ENCODE assay signal across 8 cellular contexts in the genomic region with DNA sequence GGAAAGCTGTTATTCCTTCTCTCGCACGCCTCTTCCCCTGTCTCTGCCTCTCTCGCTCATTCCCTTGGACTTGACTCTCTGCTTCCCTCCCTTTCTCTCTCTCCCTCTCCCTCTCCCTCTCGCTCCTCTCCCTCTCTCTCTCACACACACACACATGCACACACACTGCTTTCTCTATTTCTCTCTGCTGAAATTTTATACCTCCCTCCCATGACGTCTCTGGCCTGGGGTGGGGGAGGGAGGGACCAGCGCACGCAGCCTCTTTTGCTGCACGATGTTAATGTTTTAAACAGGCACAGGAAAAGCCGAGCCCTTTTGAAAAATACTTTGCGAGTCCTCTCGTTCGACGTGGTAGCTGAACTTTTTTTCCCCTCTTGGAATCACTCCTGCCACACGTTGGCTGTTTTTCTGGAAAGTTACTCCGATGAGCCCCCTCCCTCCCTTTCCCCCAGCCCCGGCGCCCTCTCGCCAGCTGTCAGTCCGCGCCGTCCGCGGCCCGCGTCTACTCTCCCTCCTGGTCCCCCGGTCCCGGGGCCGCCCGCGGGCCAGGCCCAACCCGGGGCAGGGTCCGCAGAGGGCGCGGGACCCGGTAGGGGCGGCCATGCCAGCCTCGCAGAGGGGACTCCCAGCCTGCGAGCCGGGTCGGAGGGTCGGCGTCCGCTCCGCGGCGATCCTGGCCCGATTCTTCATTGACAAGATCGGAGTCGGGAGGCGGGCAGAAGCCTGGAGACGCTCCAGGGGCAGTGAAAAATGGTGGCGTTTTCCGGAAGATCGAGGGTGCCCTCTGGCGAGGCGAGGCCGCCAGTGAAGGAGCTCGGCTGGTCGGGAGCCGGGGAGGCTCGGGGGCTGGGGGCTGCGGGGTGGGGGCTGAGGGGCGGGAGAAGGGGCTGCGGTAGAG. TPM values are rescaled to one million over a fixed set of nuclear protein-coding genes. Genes with fewer than 3 reads are reported as not detected.
A peak's percentile ranks its signal among the peaks of the same experiment; 100 is the strongest.
DNase-seq lines count a peak whose midpoint lies in the region; ATAC-seq and TF ChIP-seq lines count a peak whose summit lies in the region.

A gene (minus strand): TSS at position 170 of the 898 bp plus-strand sequence. CDS start 1,102 bp downstream, outside the sequence.

- peak within 1 kb of the TSS; percentile 98 for H3K4me2 ChIP-seq in OCI-LY7 (ENCODE audit: low read length)

- ATAC-seq in GM19372 (IDR thresholded peaks at IDR 0.05; ENCODE audit: low read depth, unreplicated experiment): peak; percentile 50

- no TSS peak for BruUV-seq in OCI-LY7 (replicated peaks; lab: Mats Ljungman, UMichigan)

- intact Hi-C loops in OCI-LY7 (cut with micrococcal nuclease; ENCODE audit: unreplicated experiment): loop anchor here (1.0 kb wide), 2 partner anchors 76 to 273 kb away; no protein-coding TSS in a partner anchor

- CTCF ChIA-PET in OCI-LY7 (lab: Charles Lee; ENCODE audit: unreplicated experiment): interaction anchor here (0.8 to 1.3 kb wide), 3 partner anchors 75 to 273 kb away, joined by 3 to 9 read pairs (median 3); no protein-coding TSS in a partner anchor

- H4K20me1 ChIP-seq in OCI-LY7 (ENCODE audit: insufficient read depth, low read length): no peaks in the 10 kb centered on the region

- peak; percentile 48; the same call in 1 of the 2 replicates for TF ChIP-seq EP300 in Ishikawa (IDR thresholded peaks at IDR 0.05; ENCODE audit: borderline replicate concordance)

- H3K4me3 ChIP-seq in OCI-LY7 (ENCODE audit: low read depth, low read length, poor library complexity, severe bottlenecking): peak within 1 kb of the TSS; percentile 76
- peak within 1 kb of the TSS; percentile 80 for H3K4me3 ChIP-seq in epithelial cell of proximal tubule (ENCODE audit: low read depth, low read length)

- DNase-seq in AG20443 (ENCODE audit: low spot score) (peak; percentile 84), OCI-LY7 (ENCODE audit: low spot score) (peak; percentile 78), epithelial cell of proximal tubule (ENCODE audit: low read depth) (peak; percentile 50), mucosa of gallbladder (ENCODE audit: low spot score) (peak; percentile 82)
- DNase-seq in activated T-cell treated with anti-CD3 and anti-CD28 coated beads, Interleukin-2, amount 50 U/mL, for 1 hour: peak; percentile 86
- peak; percentile 54 to 61 for DNase-seq in stimulated activated CD8-positive, alpha-beta memory T cell treated with anti-CD3 and anti-CD28 coated beads, Interleukin-2, amount 100 ng/mL, for 1 hour (ENCODE audit: low read depth in 2 of 2)

- peak within 1 kb of the TSS; percentile 96 for H2AFZ ChIP-seq in OCI-LY7 (ENCODE audit: low read length)

- no peak within 1 kb of the TSS for H3K27ac ChIP-seq in OCI-LY7 (ENCODE audit: low read depth, low read length, poor library complexity, severe bottlenecking)

- H3K9me3 ChIP-seq in OCI-LY7 (ENCODE audit: low read length): no peaks in the 10 kb centered on the region

- peaks cover 46% of the 10 kb centered on the region for H3K4me1 ChIP-seq in OCI-LY7 (ENCODE audit: insufficient read depth, low read length, poor library complexity, severe bottlenecking)

- H3K36me3 ChIP-seq in OCI-LY7 (ENCODE audit: insufficient read depth, low read length): no peaks in the 10 kb centered on the region

- TF ChIP-seq CTCF in OCI-LY7 (conservative IDR thresholded peaks at IDR 0.05; ENCODE audit: low read length) (peak; percentile 70), epithelial cell of proximal tubule (conservative IDR thresholded peaks at IDR 0.05; ENCODE audit: low read depth, low read length) (peak; percentile 56)

- peak; percentile 81 for TF ChIP-seq RAD21 in Ishikawa (IDR thresholded peaks at IDR 0.05; ENCODE audit: low read depth)

- no peaks in the 10 kb centered on the region for H3K9me2 ChIP-seq in OCI-LY7 (ENCODE audit: insufficient read depth, low read length)

- H3K79me2 ChIP-seq in OCI-LY7 (ENCODE audit: insufficient read depth, low read depth, low read length): no peaks in the 10 kb centered on the region

- POLR2A ChIA-PET in OCI-LY7 (lab: Charles Lee): interaction anchor here (0.5 to 1.3 kb wide), 8 partner anchors 73 to 1205 kb away, joined by 3 to 5 read pairs (median 3); no protein-coding TSS in a partner anchor

TF ChIP-seq in Ishikawa, 13 proteins besides CTCF, POLR2A, EP300 and RAD21:
- peak; percentile 59; the same call in 1 of the 2 replicates for TF ChIP-seq CREB1 (IDR thresholded peaks at IDR 0.05; ENCODE audit: low read depth)
- TF ChIP-seq TCF12 (IDR thresholded peaks at IDR 0.05; ENCODE audit: low read depth): peak; percentile 63
- peak; percentile 88; the same call in 1 of the 2 replicates for TF ChIP-seq ZBTB7A (IDR thresholded peaks at IDR 0.05; ENCODE audit: low read depth)
- TF ChIP-seq TEAD4 (IDR thresholded peaks at IDR 0.05): no peak
- no peak for TF ChIP-seq FOXM1 (IDR thresholded peaks at IDR 0.05; ENCODE audit: borderline replicate concordance, low read depth)
- TF ChIP-seq, protein P1, sequence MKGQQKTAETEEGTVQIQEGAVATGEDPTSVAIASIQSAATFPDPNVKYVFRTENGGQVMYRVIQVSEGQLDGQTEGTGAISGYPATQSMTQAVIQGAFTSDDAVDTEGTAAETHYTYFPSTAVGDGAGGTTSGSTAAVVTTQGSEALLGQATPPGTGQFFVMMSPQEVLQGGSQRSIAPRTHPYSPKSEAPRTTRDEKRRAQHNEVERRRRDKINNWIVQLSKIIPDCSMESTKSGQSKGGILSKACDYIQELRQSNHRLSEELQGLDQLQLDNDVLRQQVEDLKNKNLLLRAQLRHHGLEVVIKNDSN (IDR thresholded peaks at IDR 0.05): no peak
- no peak for TF ChIP-seq CEBPB (IDR thresholded peaks at IDR 0.05)
- TF ChIP-seq, protein P2, sequence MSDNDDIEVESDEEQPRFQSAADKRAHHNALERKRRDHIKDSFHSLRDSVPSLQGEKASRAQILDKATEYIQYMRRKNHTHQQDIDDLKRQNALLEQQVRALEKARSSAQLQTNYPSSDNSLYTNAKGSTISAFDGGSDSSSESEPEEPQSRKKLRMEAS (IDR thresholded peaks at IDR 0.05): peak; percentile 66
- TF ChIP-seq TAF1 (IDR thresholded peaks at IDR 0.05; ENCODE audit: low read depth): no peak
- peak; percentile 1; the same call in 1 of the 2 replicates for TF ChIP-seq NFIC (IDR thresholded peaks at IDR 0.05)
- TF ChIP-seq, protein P3, sequence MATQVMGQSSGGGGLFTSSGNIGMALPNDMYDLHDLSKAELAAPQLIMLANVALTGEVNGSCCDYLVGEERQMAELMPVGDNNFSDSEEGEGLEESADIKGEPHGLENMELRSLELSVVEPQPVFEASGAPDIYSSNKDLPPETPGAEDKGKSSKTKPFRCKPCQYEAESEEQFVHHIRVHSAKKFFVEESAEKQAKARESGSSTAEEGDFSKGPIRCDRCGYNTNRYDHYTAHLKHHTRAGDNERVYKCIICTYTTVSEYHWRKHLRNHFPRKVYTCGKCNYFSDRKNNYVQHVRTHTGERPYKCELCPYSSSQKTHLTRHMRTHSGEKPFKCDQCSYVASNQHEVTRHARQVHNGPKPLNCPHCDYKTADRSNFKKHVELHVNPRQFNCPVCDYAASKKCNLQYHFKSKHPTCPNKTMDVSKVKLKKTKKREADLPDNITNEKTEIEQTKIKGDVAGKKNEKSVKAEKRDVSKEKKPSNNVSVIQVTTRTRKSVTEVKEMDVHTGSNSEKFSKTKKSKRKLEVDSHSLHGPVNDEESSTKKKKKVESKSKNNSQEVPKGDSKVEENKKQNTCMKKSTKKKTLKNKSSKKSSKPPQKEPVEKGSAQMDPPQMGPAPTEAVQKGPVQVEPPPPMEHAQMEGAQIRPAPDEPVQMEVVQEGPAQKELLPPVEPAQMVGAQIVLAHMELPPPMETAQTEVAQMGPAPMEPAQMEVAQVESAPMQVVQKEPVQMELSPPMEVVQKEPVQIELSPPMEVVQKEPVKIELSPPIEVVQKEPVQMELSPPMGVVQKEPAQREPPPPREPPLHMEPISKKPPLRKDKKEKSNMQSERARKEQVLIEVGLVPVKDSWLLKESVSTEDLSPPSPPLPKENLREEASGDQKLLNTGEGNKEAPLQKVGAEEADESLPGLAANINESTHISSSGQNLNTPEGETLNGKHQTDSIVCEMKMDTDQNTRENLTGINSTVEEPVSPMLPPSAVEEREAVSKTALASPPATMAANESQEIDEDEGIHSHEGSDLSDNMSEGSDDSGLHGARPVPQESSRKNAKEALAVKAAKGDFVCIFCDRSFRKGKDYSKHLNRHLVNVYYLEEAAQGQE (IDR thresholded peaks at IDR 0.05; ENCODE audit: low read depth): no peak
- no peak for TF ChIP-seq EGR1 (IDR thresholded peaks at IDR 0.05)
- peak; percentile 77 for TF ChIP-seq YY1 (IDR thresholded peaks at IDR 0.05; ENCODE audit: low read depth)

RNA-seq across cellular contexts. Expression of the gene that starts here (rescaled TPM):
- total RNA-seq in OCI-LY7 (2014; rRNA removed; shearing (Covaris generic)): 0.75 and 1.1 TPM in 2 replicates
- total RNA-seq in OCI-LY7 (2022) (5.5 and 5.6 TPM in 2 replicates), epithelial cell of proximal tubule (0.36 and 1.3 TPM in 2 replicates), mucosa of gallbladder (57.9 TPM)
